In genomic region chr9:114349713-114350480, GRCh38 we compare ENCODE assay signal across 1 cellular context.
TF ChIP-seq lines count a peak whose summit lies in the region.

No MANE protein-coding gene starts in this region.

TF ChIP-seq in SK-N-SH, 30 proteins besides CTCF, POLR2A, EP300 and RAD21 (continued from another document):
- no peak for TF ChIP-seq ZBTB33 (IDR thresholded peaks at IDR 0.05; ENCODE audit: borderline replicate concordance, low read depth)
- no peak for TF ChIP-seq NRF1 (IDR thresholded peaks at IDR 0.05; ENCODE audit: low read depth, low read length)
- no peak for TF ChIP-seq GABPA (IDR thresholded peaks at IDR 0.05; ENCODE audit: low read depth)
- no peak for TF ChIP-seq TCF12 (IDR thresholded peaks at IDR 0.05)
- no peak for TF ChIP-seq SIN3A (IDR thresholded peaks at IDR 0.05; ENCODE audit: borderline replicate concordance, low read depth, low read length)
- TF ChIP-seq SMC3 (IDR thresholded peaks at IDR 0.05; ENCODE audit: low read depth, low read length) = no peak
- no peak for TF ChIP-seq RXRA (IDR thresholded peaks at IDR 0.05; ENCODE audit: borderline replicate concordance, low read depth)
- TF ChIP-seq MAX (IDR thresholded peaks at IDR 0.05; ENCODE audit: low read depth) = no peak
- no peak for TF ChIP-seq TEAD4 (IDR thresholded peaks at IDR 0.05; ENCODE audit: borderline replicate concordance, insufficient read depth)
- no peak for TF ChIP-seq MXI1 (IDR thresholded peaks at IDR 0.05; ENCODE audit: low read depth, low read length)
- TF ChIP-seq FOXJ3 (CRISPR knock-in tag; IDR thresholded peaks at IDR 0.05) = no peak
- no peak for TF ChIP-seq FOXM1 (IDR thresholded peaks at IDR 0.05; ENCODE audit: low read depth)
- TF ChIP-seq USF1 (IDR thresholded peaks at IDR 0.05; ENCODE audit: borderline replicate concordance, low read depth) = no peak
- TF ChIP-seq GATA2 (CRISPR knock-in tag; IDR thresholded peaks at IDR 0.05) = no peak
- no peak for TF ChIP-seq EZH2phosphoT487 (IDR thresholded peaks at IDR 0.05; ENCODE audit: borderline replicate concordance, low read depth)
